In the genomic region with DNA sequence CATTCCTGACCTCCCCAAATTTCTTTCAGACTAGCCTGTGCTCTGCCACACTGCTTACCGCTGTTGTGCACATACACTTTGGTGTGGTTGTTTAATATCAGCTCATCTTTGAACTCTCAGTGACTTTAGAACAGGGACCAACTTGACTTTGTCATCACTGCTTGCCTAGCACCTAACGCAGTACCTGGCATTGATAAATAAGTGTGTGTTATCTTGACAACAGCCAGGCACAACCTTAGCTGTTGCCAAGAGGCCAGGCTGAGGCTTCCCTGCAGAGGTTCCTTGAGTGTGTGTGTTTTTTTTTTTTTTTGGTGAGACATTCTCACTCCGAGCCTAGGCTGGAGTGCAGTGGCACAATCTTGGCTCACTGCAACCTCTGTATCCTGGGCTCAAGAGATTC, we compare ENCODE assay signal across 30 cellular contexts. TPM values are rescaled to one million over a fixed set of nuclear protein-coding genes. Genes with fewer than 3 reads are reported as not detected.
"Had no signal": no experiment of that assay in that cellular context is flagged by ENCODE, and none has a peak within 500 bp of the region (broad histone marks: within the 10 kb centered on the region; RNA-seq: fewer than 3 reads in every experiment).

No MANE protein-coding gene starts in this region.

- ATAC-seq: activated CD4-positive, alpha-beta T cell treated with anti-CD3 and anti-CD28 coated beads for 36 hours; activated naive CD4-positive, alpha-beta T cell treated with anti-CD3 and anti-CD28 coated beads, Interleukin-2, amount 50 U/mL, for 72 hours; activated T-cell treated with anti-CD3 and anti-CD28 coated beads, Interleukin-2, amount 50 U/mL, for 72 hours; gastroesophageal sphincter; T-helper 17 cell had no signal

- H3K4me1 ChIP-seq: colonic mucosa, esophagus squamous epithelium, gastroesophageal sphincter had no signal

- H3K27ac ChIP-seq: brain microvascular endothelial cell, colonic mucosa, epithelial cell of prostate, esophagus squamous epithelium, gastroesophageal sphincter had no signal

- H3K4me3 ChIP-seq: colonic mucosa, esophagus squamous epithelium, gastroesophageal sphincter had no signal

- H3K27me3 ChIP-seq: brain microvascular endothelial cell, colonic mucosa, esophagus squamous epithelium had no signal

- DNase-seq: activated CD4-positive, alpha-beta memory T cell treated with anti-CD3 and anti-CD28 coated beads, Interleukin-2, amount 10 ng/mL, durations not matched to agents 7 days and 5 days; activated CD4-positive, alpha-beta T cell treated with anti-CD3 and anti-CD28 coated beads for 36 hours; activated CD4-positive, alpha-beta T cell treated with anti-CD3 and anti-CD28 coated beads, Interleukin-2, amount 10 ng/mL, durations not matched to agents 7 days and 5 days; activated CD4-positive, alpha-beta T cell treated with anti-CD3 and anti-CD28 coated beads, Interleukin-2, amount 50 U/mL, for 4 hours; activated CD4-positive, CD25-positive, alpha-beta regulatory T cell; activated CD4-positive, CD25-positive, alpha-beta regulatory T cell treated with anti-CD3 and anti-CD28 coated beads, Interleukin-2, amount 50 U/mL, for 72 hours; activated CD8-positive, alpha-beta memory T cell treated with anti-CD3 and anti-CD28 coated beads, Interleukin-2, amount 50 U/mL, for 48 hours; activated gamma-delta T cell; activated naive CD4-positive, alpha-beta T cell; activated naive CD4-positive, alpha-beta T cell treated with anti-CD3 and anti-CD28 coated beads, Interleukin-2, amount 10 ng/mL, durations not matched to agents 7 days and 5 days; activated naive CD8-positive, alpha-beta T cell treated with anti-CD3 and anti-CD28 coated beads, Interleukin-2, amount 10 ng/mL, durations not matched to agents 7 days and 5 days; activated T-cell treated with anti-CD3 and anti-CD28 coated beads for 4 hours; activated T-cell treated with anti-CD3 and anti-CD28 coated beads, Interleukin-2, amount 50 U/mL, for 24 hours; activated T-cell treated with anti-CD3 and anti-CD28 coated beads, Interleukin-2, amount 50 U/mL, for 72 hours; amniotic stem cell; anterior cingulate cortex; brain microvascular endothelial cell; central memory CD4-positive, alpha-beta T cell; cerebellar nuclear complex; colonic mucosa; effector CD8-positive, alpha-beta T cell; esophagus squamous epithelium; foreskin melanocyte; T-helper 1 cell; T-helper 17 cell had no signal

- H3K36me3 ChIP-seq: brain microvascular endothelial cell, colonic mucosa, esophagus squamous epithelium, gastroesophageal sphincter had no signal

- H3K9me3 ChIP-seq: colonic mucosa, esophagus squamous epithelium, gastroesophageal sphincter had no signal

RNA-seq across cellular contexts. Expression of gene SLC28A3, which starts 41.0 kb away (rescaled TPM):
- total RNA-seq: dermis microvascular lymphatic vessel endothelial cell, endothelial cell of umbilical vein, T-helper 17 cell had no signal
- polyA plus RNA-seq: endothelial cell of umbilical vein had no signal
